ENCODE assay signal across 14 cellular contexts in genomic region chr21:25871566-25871965, GRCh38.
DNase-seq lines count a peak whose midpoint lies in the region; ATAC-seq and TF ChIP-seq lines count a peak whose summit lies in the region.
"Had no signal": no experiment of that assay in that cellular context is flagged by ENCODE, and none has a peak within 500 bp of the region (broad histone marks: within the 10 kb centered on the region; RNA-seq: fewer than 3 reads in every experiment).

No MANE protein-coding gene starts in this region.

- H3K79me2 ChIP-seq in OCI-LY7 (ENCODE audit: insufficient read depth, low read depth, low read length) = no peaks in the 10 kb centered on the region

- H3K9me3 ChIP-seq in OCI-LY7 (ENCODE audit: low read length) = no peaks in the 10 kb centered on the region
- no peaks in the 10 kb centered on the region for H3K9me3 ChIP-seq in right cardiac atrium (ENCODE audit: control insufficient read depth, low read length)
- H3K9me3 ChIP-seq: Caco-2 had no signal

- no peak for TF ChIP-seq POLR2A in erythroblast (IDR thresholded peaks at IDR 0.05; ENCODE audit: low read length)

- H2AFZ ChIP-seq in OCI-LY7 (ENCODE audit: low read length) = no peak overlapping the region

- ATAC-seq in right cardiac atrium (no peak), GM18858 (IDR thresholded peaks at IDR 0.05; ENCODE audit: unreplicated experiment) (no peak)

- TF ChIP-seq CTCF in AG09309 (IDR thresholded peaks at IDR 0.05; ENCODE audit: control insufficient read depth, insufficient read depth, low read depth, low read length, missing control alignments) (peak; percentile 6), OCI-LY7 (conservative IDR thresholded peaks at IDR 0.05; ENCODE audit: low read length) (peak; percentile 45)

- H3K4me2 ChIP-seq in OCI-LY7 (ENCODE audit: low read length) = no peak overlapping the region

- DNase-seq in AG09309 (ENCODE audit: low read depth) = no peak
- peak; percentile 18 for DNase-seq in Daoy (ENCODE audit: low read depth)
- DNase-seq in OCI-LY7 (ENCODE audit: low spot score) = peak; percentile 2
- peak; percentile 5 to 13 for DNase-seq in erythroblast (lab: John Stamatoyannopoulos, UW)
- no peak for DNase-seq in right cardiac atrium
- DNase-seq in NCI-H446 (lab: John Stamatoyannopoulos, UW) = no peak
- no peak for DNase-seq in HuH-7.5 (ENCODE audit: low spot score)
- DNase-seq: activated naive CD4-positive, alpha-beta T cell treated with anti-CD3 and anti-CD28 coated beads, Interleukin-2, amount 10 ng/mL, durations not matched to agents 7 days and 5 days; immature natural killer cell; NCI-H187 treated with DMSO at 0.1 percent for 48 hours; retina; T-helper 1 cell had no signal

- H3K27ac ChIP-seq in OCI-LY7 (ENCODE audit: low read depth, low read length, poor library complexity, severe bottlenecking) = no peak overlapping the region
- no peak overlapping the region for H3K27ac ChIP-seq in right cardiac atrium (ENCODE audit: low read length)

- H3K4me1 ChIP-seq in OCI-LY7 (ENCODE audit: insufficient read depth, low read length, poor library complexity, severe bottlenecking) (no peaks in the 10 kb centered on the region), right cardiac atrium (ENCODE audit: control insufficient read depth, insufficient read depth, low read length) (no peaks in the 10 kb centered on the region)
- H3K4me1 ChIP-seq: Caco-2 had no signal

- intact Hi-C loops in OCI-LY7 (cut with micrococcal nuclease; ENCODE audit: unreplicated experiment) (no loop called here), right cardiac atrium (cut with DNase I) (loop anchor here in 1 of 4 donors (10.0 kb wide), 1 partner anchor 843 kb away; no protein-coding TSS in a partner anchor)

- no TSS peak for BruUV-seq in OCI-LY7 (replicated peaks; lab: Mats Ljungman, UMichigan)

- no peaks in the 10 kb centered on the region for H3K27me3 ChIP-seq in right cardiac atrium (ENCODE audit: control insufficient read depth, insufficient read depth)

- H3K36me3 ChIP-seq in OCI-LY7 (ENCODE audit: insufficient read depth, low read length) = no peaks in the 10 kb centered on the region

- H3K4me3 ChIP-seq in AG09309 (ENCODE audit: control insufficient read depth, low read depth, low read length) (no peak overlapping the region), OCI-LY7 (ENCODE audit: low read depth, low read length, poor library complexity, severe bottlenecking) (no peak overlapping the region), right cardiac atrium (ENCODE audit: low read length) (no peak overlapping the region)

- POLR2A ChIA-PET in OCI-LY7 (lab: Charles Lee) = interaction anchor here (0.6 to 0.9 kb wide), 2 partner anchors 105 to 273 kb away, joined by 3 to 6 read pairs; no protein-coding TSS in a partner anchor

- H4K20me1 ChIP-seq in OCI-LY7 (ENCODE audit: insufficient read depth, low read length) = no peaks in the 10 kb centered on the region

- CTCF ChIA-PET in OCI-LY7 (lab: Charles Lee; ENCODE audit: unreplicated experiment) = no interaction called here

- 95% methylated on average over 3 of the region's 3 CpGs for WGBS in right cardiac atrium

- H3K9me2 ChIP-seq in OCI-LY7 (ENCODE audit: insufficient read depth, low read length) = no peaks in the 10 kb centered on the region

Comparison
In these comparisons a context has a peak if more than half of its experiments do, and no peak if none do; other contexts are left out.
1. DNase-seq: peak in Daoy (single experiment), OCI-LY7 (single experiment) and erythroblast (2 of 2); none in AG09309 (single experiment), right cardiac atrium (0 of 3), NCI-H446 (0 of 2) and HuH-7.5 (single experiment).